ENCODE assay signal across 25 cellular contexts in genomic region chr5:109334056-109334455, GRCh38.
"Had no signal": no experiment of that assay in that cellular context is flagged by ENCODE, and none has a peak within 500 bp of the region (broad histone marks: within the 10 kb centered on the region; RNA-seq: fewer than 3 reads in every experiment).

No MANE protein-coding gene starts in this region.

- H3K4me1 Mint-ChIP-seq: mesothelial cell of epicardium; naive B cell; stimulated activated effector memory CD8-positive, alpha-beta T cell treated with anti-CD3 and anti-CD28 coated beads, Interleukin-12 subunit alpha, Interleukin-12 subunit beta, amount 100 ng/mL, for 72 hours had no signal

- H3K9me3 ChIP-seq: left ventricle myocardium inferior, ovary, spleen, suprapubic skin, thoracic aorta, tibial artery, upper lobe of right lung had no signal

- H3K27ac Mint-ChIP-seq: mesothelial cell of epicardium; natural killer cell; stimulated activated effector memory CD8-positive, alpha-beta T cell treated with anti-CD3 and anti-CD28 coated beads, Interleukin-12 subunit alpha, Interleukin-12 subunit beta, amount 100 ng/mL, for 72 hours; stimulated activated naive CD8-positive, alpha-beta T cell treated with anti-CD3 and anti-CD28 coated beads, Interleukin-15, Interleukin-2, amounts not matched to agents 100 ng/mL and 50 ng/mL, for 24 hours had no signal

- H3K4me3 Mint-ChIP-seq: immature natural killer cell; mesothelial cell of epicardium; naive B cell; natural killer cell; stimulated activated effector memory CD8-positive, alpha-beta T cell treated with anti-CD3 and anti-CD28 coated beads, Interleukin-12 subunit alpha, Interleukin-12 subunit beta, amount 100 ng/mL, for 72 hours; stimulated activated naive CD8-positive, alpha-beta T cell treated with anti-CD3 and anti-CD28 coated beads, Interleukin-15, Interleukin-2, amounts not matched to agents 100 ng/mL and 50 ng/mL, for 24 hours had no signal

- DNase-seq: hypothalamus; immature natural killer cell; islet precursor cell; left ventricle myocardium inferior; mesendoderm; naive B cell; natural killer cell; ovary; right cardiac atrium; small intestine; spleen; stimulated activated CD4-positive, alpha-beta T cell treated with anti-CD3 and anti-CD28 coated beads, Interleukin-4, amount 100 ng/mL, for 24 hours; stimulated activated naive CD4-positive, alpha-beta T cell; tibial artery; trophoblast cell; upper lobe of right lung had no signal

- H3K27me3 Mint-ChIP-seq: naive B cell; progenitor cell of endocrine pancreas; stimulated activated naive CD8-positive, alpha-beta T cell treated with anti-CD3 and anti-CD28 coated beads, Interleukin-15, Interleukin-2, amounts not matched to agents 100 ng/mL and 50 ng/mL, for 24 hours had no signal

- H3K36me3 ChIP-seq: ovary had no signal

- H3K4me1 ChIP-seq: suprapubic skin, upper lobe of right lung had no signal

- H3K36me3 Mint-ChIP-seq: natural killer cell had no signal

- H3K27me3 ChIP-seq: ovary, spleen, suprapubic skin, tibial artery, upper lobe of right lung had no signal

- ATAC-seq: natural killer cell; right cardiac atrium; sciatic nerve; stimulated activated effector memory CD8-positive, alpha-beta T cell treated with anti-CD3 and anti-CD28 coated beads, Interleukin-12 subunit alpha, Interleukin-12 subunit beta, amount 100 ng/mL, for 72 hours; upper lobe of right lung had no signal

- FAIRE-seq: urothelium cell line had no signal

- H3K9me3 Mint-ChIP-seq: immature natural killer cell; mesothelial cell of epicardium; naive B cell; natural killer cell; stimulated activated effector memory CD8-positive, alpha-beta T cell treated with anti-CD3 and anti-CD28 coated beads, Interleukin-12 subunit alpha, Interleukin-12 subunit beta, amount 100 ng/mL, for 72 hours; stimulated activated naive CD8-positive, alpha-beta T cell treated with anti-CD3 and anti-CD28 coated beads, Interleukin-15, Interleukin-2, amounts not matched to agents 100 ng/mL and 50 ng/mL, for 24 hours had no signal

- H3K4me3 ChIP-seq: left ventricle myocardium inferior, lung, ovary, spleen, suprapubic skin, thoracic aorta, tibial artery, upper lobe of right lung had no signal

- H3K27ac ChIP-seq: left ventricle myocardium inferior, ovary, spleen, suprapubic skin, thoracic aorta, tibial artery, upper lobe of right lung had no signal
